ENCODE assay signal across 1 cellular context in the genomic region with DNA sequence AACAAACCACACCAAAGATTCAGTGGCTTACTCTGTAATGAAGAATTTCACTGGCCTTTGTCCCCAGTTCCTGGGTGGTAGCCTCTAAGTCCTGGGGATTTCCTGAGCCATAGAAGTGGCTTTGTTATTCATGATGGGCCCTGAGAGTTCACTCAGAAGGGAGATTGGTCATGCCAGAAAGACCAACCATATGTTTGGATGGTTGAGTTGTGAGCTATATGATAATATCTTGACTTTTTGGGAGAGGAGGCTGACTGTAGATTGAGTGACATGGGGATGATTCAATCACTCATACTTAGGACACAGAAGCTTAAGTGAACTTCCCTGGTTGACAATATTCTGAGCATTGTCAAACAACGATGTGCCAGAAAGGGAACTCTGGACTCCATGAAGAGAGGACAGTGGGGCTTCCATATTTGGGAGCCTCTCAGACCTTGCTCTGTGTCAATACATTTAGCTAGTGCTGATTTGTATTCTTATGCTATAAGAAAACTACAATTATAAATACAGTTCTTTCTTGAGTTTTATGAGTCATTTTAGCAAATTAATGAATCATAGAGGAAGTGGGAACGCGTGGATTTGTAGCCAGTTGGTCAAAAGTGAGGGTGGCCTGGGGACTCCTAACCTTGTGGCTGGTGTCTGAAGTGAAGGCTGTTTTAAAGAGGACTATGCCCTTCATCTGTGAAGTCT.
TF ChIP-seq lines count a peak whose summit lies in the region.

No MANE protein-coding gene starts in this region.

TF ChIP-seq in GM23338, 12 proteins besides CTCF, POLR2A, EP300 and RAD21:
- TF ChIP-seq, protein P1, sequence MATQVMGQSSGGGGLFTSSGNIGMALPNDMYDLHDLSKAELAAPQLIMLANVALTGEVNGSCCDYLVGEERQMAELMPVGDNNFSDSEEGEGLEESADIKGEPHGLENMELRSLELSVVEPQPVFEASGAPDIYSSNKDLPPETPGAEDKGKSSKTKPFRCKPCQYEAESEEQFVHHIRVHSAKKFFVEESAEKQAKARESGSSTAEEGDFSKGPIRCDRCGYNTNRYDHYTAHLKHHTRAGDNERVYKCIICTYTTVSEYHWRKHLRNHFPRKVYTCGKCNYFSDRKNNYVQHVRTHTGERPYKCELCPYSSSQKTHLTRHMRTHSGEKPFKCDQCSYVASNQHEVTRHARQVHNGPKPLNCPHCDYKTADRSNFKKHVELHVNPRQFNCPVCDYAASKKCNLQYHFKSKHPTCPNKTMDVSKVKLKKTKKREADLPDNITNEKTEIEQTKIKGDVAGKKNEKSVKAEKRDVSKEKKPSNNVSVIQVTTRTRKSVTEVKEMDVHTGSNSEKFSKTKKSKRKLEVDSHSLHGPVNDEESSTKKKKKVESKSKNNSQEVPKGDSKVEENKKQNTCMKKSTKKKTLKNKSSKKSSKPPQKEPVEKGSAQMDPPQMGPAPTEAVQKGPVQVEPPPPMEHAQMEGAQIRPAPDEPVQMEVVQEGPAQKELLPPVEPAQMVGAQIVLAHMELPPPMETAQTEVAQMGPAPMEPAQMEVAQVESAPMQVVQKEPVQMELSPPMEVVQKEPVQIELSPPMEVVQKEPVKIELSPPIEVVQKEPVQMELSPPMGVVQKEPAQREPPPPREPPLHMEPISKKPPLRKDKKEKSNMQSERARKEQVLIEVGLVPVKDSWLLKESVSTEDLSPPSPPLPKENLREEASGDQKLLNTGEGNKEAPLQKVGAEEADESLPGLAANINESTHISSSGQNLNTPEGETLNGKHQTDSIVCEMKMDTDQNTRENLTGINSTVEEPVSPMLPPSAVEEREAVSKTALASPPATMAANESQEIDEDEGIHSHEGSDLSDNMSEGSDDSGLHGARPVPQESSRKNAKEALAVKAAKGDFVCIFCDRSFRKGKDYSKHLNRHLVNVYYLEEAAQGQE (IDR thresholded peaks at IDR 0.05; ENCODE audit: unreplicated experiment), result no peak
- 0 out of 2 replicates have a peak, but pooled peaks have one; percentile 12 for TF ChIP-seq ZNF462 (CRISPR knock-in tag; IDR thresholded peaks at IDR 0.05)
- TF ChIP-seq NANOG (IDR thresholded peaks at IDR 0.05; ENCODE audit: borderline replicate concordance), result peak; percentile 44; the same call in 1 of the 2 replicates
